9 cellular contexts compared by ENCODE assay signal in genomic region chr10:75431180-75432111, GRCh38. TPM values are rescaled to one million over a fixed set of nuclear protein-coding genes. Genes with fewer than 3 reads are reported as not detected.
DNase-seq lines count a peak whose midpoint lies in the region; ATAC-seq and TF ChIP-seq lines count a peak whose summit lies in the region.
"Had no signal": no experiment of that assay in that cellular context is flagged by ENCODE, and none has a peak within 500 bp of the region (broad histone marks: within the 10 kb centered on the region; RNA-seq: fewer than 3 reads in every experiment).

LRMDA (plus strand) TSS chr10:75431624.

- no peak within 1 kb of the TSS for H3K23ac ChIP-seq in IMR-90 (ENCODE audit: low read depth, low read length)

- DNase-seq in DMS53 (lab: John Stamatoyannopoulos, UW): peak; percentile 76
- DNase-seq in IMR-90: no peak
- DNase-seq in chondrocyte (ENCODE audit: low spot score): no peak
- DNase-seq in substantia nigra (lab: John Stamatoyannopoulos, UW): peak in 24 of 49 donors; percentile 2 to 39 (median 24)
- no peak for DNase-seq in NCI-H1436 (lab: John Stamatoyannopoulos, UW)
- DNase-seq in ecto neural progenitor cell (ENCODE audit: low spot score): no peak

- POLR2A ChIA-PET in IMR-90 (lab: Charles Lee; ENCODE audit: unreplicated experiment): no interaction called here

- ATAC-seq in IMR-90 (ENCODE audit: low read depth) (peak; percentile 46), GM21723 (IDR thresholded peaks at IDR 0.05; ENCODE audit: unreplicated experiment) (no peak)

- CTCF ChIA-PET in IMR-90 (lab: Yijun Ruan, JAX): no interaction called here

- H3K9ac ChIP-seq in IMR-90 (ENCODE audit: low read depth, low read length) (no peak within 1 kb of the TSS), liver (ENCODE audit: low read depth in 1 of 2, low read length in 2 of 2) (peak within 1 kb of the TSS; percentile 25 to 65)

- H2BK15ac ChIP-seq in IMR-90 (ENCODE audit: low read depth, low read length): no peak within 1 kb of the TSS

- H2AK5ac ChIP-seq in IMR-90 (ENCODE audit: low read depth, low read length): no peak within 1 kb of the TSS

- peak within 1 kb of the TSS; percentile 70 for H3K4me3 Mint-ChIP-seq in chondrocyte (ENCODE audit: unreplicated experiment)

- H2BK20ac ChIP-seq in IMR-90 (ENCODE audit: low read depth, low read length): no peak within 1 kb of the TSS

- H4K91ac ChIP-seq in IMR-90 (ENCODE audit: insufficient read depth, low read depth, low read length): no peak within 1 kb of the TSS

- H3K4ac ChIP-seq in IMR-90 (ENCODE audit: low read depth, low read length): no peak within 1 kb of the TSS

- H3K36me3 ChIP-seq in IMR-90 (ENCODE audit: control insufficient read depth, insufficient read depth, low read length) (no peaks in the 10 kb centered on the region), liver (ENCODE audit: control insufficient read depth in 4 of 4, insufficient read depth in 3 of 4, low read depth in 1 of 4, low read length in 3 of 4) (no peaks in the 10 kb centered on the region)

- no peaks in the 10 kb centered on the region for H3K9me3 Mint-ChIP-seq in chondrocyte (ENCODE audit: low read depth)

- 20% methylated on average over 48 of the region's 82 CpGs; no CpG with 5 or more reads in 1 of the 2 experiments for WGBS in IMR-90 (ENCODE audit: extremely low coverage in 2 of 2, insufficient read length in 1 of 2), 2 experiments
- 5% methylated on average over 82 of the region's 82 CpGs for WGBS in liver

- no peak within 1 kb of the TSS; the same call in 1 of the 2 replicates for H3K4me3 ChIP-seq in IMR-90 (ENCODE audit: insufficient read depth, low read depth, low read length)
- H3K4me3 ChIP-seq in liver (ENCODE audit: low read depth in 1 of 3, low read length in 3 of 3): peak within 1 kb of the TSS; percentile 68 to 77 (median 72)

- in situ Hi-C loops in IMR-90 (cut with MboI; ENCODE audit: low sequenced_read_pairs): no loop called here

- TF ChIP-seq RAD21 in IMR-90 (IDR thresholded peaks at IDR 0.05; ENCODE audit: low read length) (no peak), liver (IDR thresholded peaks at IDR 0.05) (peak in 1 of 2 donors; percentile 31)

- peak within 1 kb of the TSS; percentile 71 for H2AFZ ChIP-seq in IMR-90 (replicated peaks; ENCODE audit: low read length, poor library complexity)

- H2AK9ac ChIP-seq in IMR-90 (replicated peaks; ENCODE audit: low read depth, low read length, poor library complexity): no peak within 1 kb of the TSS

- no peaks in the 10 kb centered on the region for H3K9me1 ChIP-seq in IMR-90 (ENCODE audit: insufficient read depth, low read length)

- H3K27me3 Mint-ChIP-seq in chondrocyte (ENCODE audit: low read depth): peaks cover 35% of the 10 kb centered on the region

- no peaks in the 10 kb centered on the region for H4K20me1 ChIP-seq in IMR-90 (ENCODE audit: insufficient read depth, low read length)

- dilution Hi-C loops in IMR-90 (cut with HindIII; ENCODE audit: low sequenced_read_pairs, unreplicated experiment): no loop called here

- no peak within 1 kb of the TSS; the same call in 1 of the 2 replicates for H3K18ac ChIP-seq in IMR-90 (ENCODE audit: low read depth, low read length)

- TF ChIP-seq POLR2A in IMR-90 (IDR thresholded peaks at IDR 0.05; ENCODE audit: low read depth, low read length): no peak

- no peaks in the 10 kb centered on the region for H3K36me3 Mint-ChIP-seq in chondrocyte (ENCODE audit: low read depth)

- intact Hi-C loops in IMR-90 (cut with micrococcal nuclease): no loop called here

- TF ChIP-seq CTCF in IMR-90 (conservative IDR thresholded peaks at IDR 0.05; ENCODE audit: low read depth, low read length) (no peak), chondrocyte (IDR thresholded peaks at IDR 0.05) (no peak), liver (IDR thresholded peaks at IDR 0.05; ENCODE audit: low read depth, low read length, missing input control) (no peak)

- H3K4me1 Mint-ChIP-seq in chondrocyte (ENCODE audit: low read depth): peaks cover 5% of the 10 kb centered on the region

- BruUV-seq in IMR-90 (replicated peaks; lab: Mats Ljungman, UMichigan): no TSS peak

- no peak within 1 kb of the TSS for H3K27ac Mint-ChIP-seq in chondrocyte (ENCODE audit: unreplicated experiment)

- H3K79me1 ChIP-seq in IMR-90 (ENCODE audit: low read depth in 1 of 2, low read length in 2 of 2): no peaks in the 10 kb centered on the region

- H3K9me3 ChIP-seq in IMR-90 (ENCODE audit: control insufficient read depth, insufficient read depth, low read length) (no peaks in the 10 kb centered on the region), liver (ENCODE audit: control insufficient read depth in 4 of 4, low read length in 3 of 4) (no peaks in the 10 kb centered on the region)

- H2BK120ac ChIP-seq in IMR-90 (ENCODE audit: low read depth, low read length): no peak within 1 kb of the TSS

- no peak within 1 kb of the TSS; the same call in 1 of the 2 replicates for H3K27ac ChIP-seq in IMR-90 (ENCODE audit: insufficient read depth, low read length)
- H3K27ac ChIP-seq in liver (ENCODE audit: low read depth in 1 of 2, low read length in 2 of 2): peak within 1 kb of the TSS; percentile 80 to 81
- peak within 1 kb of the TSS; percentile 49 for H3K27ac ChIP-seq in substantia nigra (ENCODE audit: low read depth, low read length, poor library complexity, severe bottlenecking)

- H3K27me3 ChIP-seq in IMR-90 (ENCODE audit: control insufficient read depth, insufficient read depth, low read length) (peaks cover 25% of the 10 kb centered on the region), liver (ENCODE audit: control insufficient read depth in 4 of 4, insufficient read depth in 4 of 4, low read length in 3 of 4) (no peaks in the 10 kb centered on the region)

- H3K4me2 ChIP-seq in IMR-90 (ENCODE audit: low read depth, low read length): peak within 1 kb of the TSS; percentile 33; the same call in 1 of the 2 replicates

- no peak within 1 kb of the TSS for H4K5ac ChIP-seq in IMR-90 (ENCODE audit: low read depth, low read length)

- peaks cover 6% of the 10 kb centered on the region; the same call in 1 of the 2 replicates for H3K4me1 ChIP-seq in IMR-90 (ENCODE audit: control insufficient read depth, insufficient read depth, low read length)
- peaks cover 5 to 32% (median 24%) of the 10 kb centered on the region in 4 donors for H3K4me1 ChIP-seq in liver (ENCODE audit: control insufficient read depth in 4 of 4, insufficient read depth in 4 of 4, low read length in 3 of 4)

- no peak within 1 kb of the TSS; a peak in 1 of 4 replicates for H4K8ac ChIP-seq in IMR-90 (ENCODE audit: low read depth in 2 of 2, low read length in 2 of 2)

- no peak within 1 kb of the TSS for H3K14ac ChIP-seq in IMR-90 (replicated peaks; ENCODE audit: low read depth, low read length)

- no peak within 1 kb of the TSS for H2BK5ac ChIP-seq in IMR-90 (ENCODE audit: low read depth, low read length, poor library complexity, severe bottlenecking)

- no peak within 1 kb of the TSS for H3K56ac ChIP-seq in IMR-90 (ENCODE audit: extremely low read depth, insufficient read depth, low read length)

TF ChIP-seq in IMR-90, 13 proteins besides CTCF, POLR2A, EP300 and RAD21:
- TF ChIP-seq MAFK (IDR thresholded peaks at IDR 0.05; ENCODE audit: low read depth, low read length) (no peak), CEBPB (IDR thresholded peaks at IDR 0.05; ENCODE audit: low read depth, low read length) (peak; percentile 28; the same call in 1 of the 2 replicates)

TF ChIP-seq in liver, 16 proteins besides CTCF, POLR2A, EP300 and RAD21 (continues in another document):
- TF ChIP-seq MAX (IDR thresholded peaks at IDR 0.05) (no peak), YY1 (IDR thresholded peaks at IDR 0.05) (peak; percentile 5), JUND (IDR thresholded peaks at IDR 0.05) (no peak), HNF4A (conservative IDR thresholded peaks at IDR 0.05) (no peak), FOXA1 (IDR thresholded peaks at IDR 0.05) (no peak), HNF4G (IDR thresholded peaks at IDR 0.05) (no peak), TAF1 (conservative IDR thresholded peaks at IDR 0.05) (no peak), NR2F2 (IDR thresholded peaks at IDR 0.05) (no peak), REST (IDR thresholded peaks at IDR 0.05) (no peak), GABPA (IDR thresholded peaks at IDR 0.05 in 1 of 2, conservative IDR thresholded peaks at IDR 0.05 in 1 of 2) (no peak), EGR1 (IDR thresholded peaks at IDR 0.05; ENCODE audit: low read depth in 2 of 2) (no peak), RXRA (IDR thresholded peaks at IDR 0.05) (peak; percentile 14 to 21)

RNA-seq across cellular contexts. Expression of gene LRMDA, which starts in this region (rescaled TPM):
- total RNA-seq in IMR-90 (2012; rRNA removed): under 0.01 TPM in 1 of 2 replicates, not detected in the other
- polyA plus RNA-seq in IMR-90 (2012; rRNA removed): 0.07 TPM in 1 of 2 replicates, not detected in the other
- 0.01 TPM in 1 of 2 replicates, not detected in the other for polyA plus RNA-seq in IMR-90 (2012; cell fraction: cytosol; rRNA removed)
- polyA plus RNA-seq in IMR-90 (2012; cell fraction: nucleus; rRNA removed; ENCODE audit: low replicate concordance): not detected in 2 replicates
- total RNA-seq in chondrocyte: 0.34 to 3.5 TPM (median 2.8 TPM) in 3 replicates
- 10 to 100 TPM in 1 of 2 donors, 1 to 10 TPM in 1; 7.9 to 12.2 TPM for total RNA-seq in liver
- polyA plus RNA-seq in liver: 10 to 100 TPM; 10.4 to 15.8 TPM
- total RNA-seq: myocyte had no signal

Comparison
In these comparisons a context has a peak if more than half of its experiments do, and no peak if none do; other contexts are left out.
1. RNA of gene LRMDA (polyA plus RNA-seq): 10.4 to 15.8 TPM in liver; 0.01 to 0.07 TPM in IMR-90; every median in the first group is over 10 times any median in the second.
2. Peak in ATAC-seq and H3K4me2 ChIP-seq in IMR-90; RNA of the gene not detected or under 1 TPM.